8 cellular contexts compared by ENCODE assay signal in genomic region chr18:73136134-73136533, GRCh38.
DNase-seq lines count a peak whose midpoint lies in the region; ATAC-seq, FAIRE-seq and TF ChIP-seq lines count a peak whose summit lies in the region.
"Had no signal": no experiment of that assay in that cellular context is flagged by ENCODE, and none has a peak within 500 bp of the region (broad histone marks: within the 10 kb centered on the region; RNA-seq: fewer than 3 reads in every experiment).

No MANE protein-coding gene starts in this region.

- TF ChIP-seq POLR2A in GM12891 (IDR thresholded peaks at IDR 0.05; ENCODE audit: low read depth, low read length) = no peak

- no peak overlapping the region for H3K4me3 ChIP-seq in RWPE2 (ENCODE audit: severe bottlenecking)
- no peak overlapping the region for H3K4me3 ChIP-seq in liver (ENCODE audit: low read depth in 1 of 3, low read length in 3 of 3)

- H3K27me3 ChIP-seq in RWPE2 (ENCODE audit: insufficient read depth, poor library complexity, severe bottlenecking) = no peaks in the 10 kb centered on the region
- H3K27me3 ChIP-seq in liver (ENCODE audit: control insufficient read depth in 4 of 4, insufficient read depth in 4 of 4, low read length in 3 of 4) = no peaks in the 10 kb centered on the region

- DNase-seq in GM12891 (ENCODE audit: insufficient read length, low spot score) (no peak), RWPE2 (ENCODE audit: low spot score) (no peak), NCI-H774 (lab: John Stamatoyannopoulos, UW) (no peak), NCI-H82 (lab: John Stamatoyannopoulos, UW) (no peak), NCI-H128 (lab: John Stamatoyannopoulos, UW; ENCODE audit: unreplicated experiment) (no peak)

- H3K27ac ChIP-seq in RWPE2 (ENCODE audit: poor library complexity, severe bottlenecking) (no peak overlapping the region), liver (ENCODE audit: low read depth in 1 of 2, low read length in 2 of 2) (no peak overlapping the region)

- TF ChIP-seq CTCF in RWPE2 (IDR thresholded peaks at IDR 0.05; ENCODE audit: poor library complexity, severe bottlenecking) = peak; percentile 76
- TF ChIP-seq CTCF in liver (IDR thresholded peaks at IDR 0.05; ENCODE audit: low read depth, low read length, missing input control) = no peak

- peak; percentile 23 for FAIRE-seq in GM12891 (lab: Jason Lieb, UNC)
- FAIRE-seq: islet of Langerhans had no signal

- ATAC-seq in HG03469 (IDR thresholded peaks at IDR 0.05; ENCODE audit: unreplicated experiment) = peak; percentile 46
- ATAC-seq in RWPE2 (ENCODE audit: low read depth) = 0 out of 3 replicates have a peak, but pooled peaks have one; percentile 51

- 50% methylated on average over 2 of the region's 2 CpGs for WGBS in liver

- H3K4me1 ChIP-seq in RWPE2 (ENCODE audit: insufficient read depth, poor library complexity, severe bottlenecking) = no peaks in the 10 kb centered on the region
- no peaks in the 10 kb centered on the region for H3K4me1 ChIP-seq in liver (ENCODE audit: control insufficient read depth in 4 of 4, insufficient read depth in 4 of 4, low read length in 3 of 4)

- H3K36me3 ChIP-seq in RWPE2 (ENCODE audit: low read depth) (no peaks in the 10 kb centered on the region), liver (ENCODE audit: control insufficient read depth in 4 of 4, insufficient read depth in 3 of 4, low read depth in 1 of 4, low read length in 3 of 4) (peaks cover 0 to 1% (median 0%) of the 10 kb centered on the region in 4 donors)

- H3K9me3 ChIP-seq in RWPE2 (ENCODE audit: severe bottlenecking) = no peaks in the 10 kb centered on the region
- no peaks in the 10 kb centered on the region for H3K9me3 ChIP-seq in liver (ENCODE audit: control insufficient read depth in 4 of 4, low read length in 3 of 4)

- peak; percentile 38 to 59 for TF ChIP-seq RAD21 in liver (IDR thresholded peaks at IDR 0.05)

- H3K9ac ChIP-seq in liver (ENCODE audit: low read depth in 1 of 2, low read length in 2 of 2) = no peak overlapping the region

TF ChIP-seq in GM12891, 5 proteins besides CTCF, POLR2A, EP300 and RAD21:
- TF ChIP-seq PAX5 (IDR thresholded peaks at IDR 0.05; ENCODE audit: insufficient read depth, low read length, severe bottlenecking) = no peak
- no peak for TF ChIP-seq POU2F2 (IDR thresholded peaks at IDR 0.05; ENCODE audit: low read depth, low read length)
- TF ChIP-seq SPI1 (IDR thresholded peaks at IDR 0.05; ENCODE audit: low read depth, low read length) = no peak
- no peak for TF ChIP-seq POLR2AphosphoS5 (IDR thresholded peaks at IDR 0.05; ENCODE audit: low read depth, low read length)
- no peak for TF ChIP-seq TAF1 (IDR thresholded peaks at IDR 0.05; ENCODE audit: low read depth, low read length)

TF ChIP-seq in liver, 16 proteins besides CTCF, POLR2A, EP300 and RAD21:
- TF ChIP-seq FOXA1 (IDR thresholded peaks at IDR 0.05) (no peak), FOXA2 (IDR thresholded peaks at IDR 0.05) (no peak), NR2F2 (IDR thresholded peaks at IDR 0.05) (no peak), MAX (IDR thresholded peaks at IDR 0.05) (no peak), JUND (IDR thresholded peaks at IDR 0.05) (no peak), HNF4A (conservative IDR thresholded peaks at IDR 0.05) (no peak), ATF3 (IDR thresholded peaks at IDR 0.05) (no peak), TAF1 (conservative IDR thresholded peaks at IDR 0.05) (no peak), EGR1 (IDR thresholded peaks at IDR 0.05; ENCODE audit: low read depth in 2 of 2) (no peak), REST (IDR thresholded peaks at IDR 0.05) (no peak), RXRA (IDR thresholded peaks at IDR 0.05) (no peak), SP1 (IDR thresholded peaks at IDR 0.05) (no peak), GABPA (IDR thresholded peaks at IDR 0.05 in 1 of 2, conservative IDR thresholded peaks at IDR 0.05 in 1 of 2) (no peak), HNF4G (IDR thresholded peaks at IDR 0.05) (no peak), YY1 (IDR thresholded peaks at IDR 0.05) (no peak)
- TF ChIP-seq, protein P1, sequence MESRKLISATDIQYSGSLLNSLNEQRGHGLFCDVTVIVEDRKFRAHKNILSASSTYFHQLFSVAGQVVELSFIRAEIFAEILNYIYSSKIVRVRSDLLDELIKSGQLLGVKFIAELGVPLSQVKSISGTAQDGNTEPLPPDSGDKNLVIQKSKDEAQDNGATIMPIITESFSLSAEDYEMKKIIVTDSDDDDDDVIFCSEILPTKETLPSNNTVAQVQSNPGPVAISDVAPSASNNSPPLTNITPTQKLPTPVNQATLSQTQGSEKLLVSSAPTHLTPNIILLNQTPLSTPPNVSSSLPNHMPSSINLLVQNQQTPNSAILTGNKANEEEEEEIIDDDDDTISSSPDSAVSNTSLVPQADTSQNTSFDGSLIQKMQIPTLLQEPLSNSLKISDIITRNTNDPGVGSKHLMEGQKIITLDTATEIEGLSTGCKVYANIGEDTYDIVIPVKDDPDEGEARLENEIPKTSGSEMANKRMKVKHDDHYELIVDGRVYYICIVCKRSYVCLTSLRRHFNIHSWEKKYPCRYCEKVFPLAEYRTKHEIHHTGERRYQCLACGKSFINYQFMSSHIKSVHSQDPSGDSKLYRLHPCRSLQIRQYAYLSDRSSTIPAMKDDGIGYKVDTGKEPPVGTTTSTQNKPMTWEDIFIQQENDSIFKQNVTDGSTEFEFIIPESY (IDR thresholded peaks at IDR 0.05) = no peak
